In the genomic region with DNA sequence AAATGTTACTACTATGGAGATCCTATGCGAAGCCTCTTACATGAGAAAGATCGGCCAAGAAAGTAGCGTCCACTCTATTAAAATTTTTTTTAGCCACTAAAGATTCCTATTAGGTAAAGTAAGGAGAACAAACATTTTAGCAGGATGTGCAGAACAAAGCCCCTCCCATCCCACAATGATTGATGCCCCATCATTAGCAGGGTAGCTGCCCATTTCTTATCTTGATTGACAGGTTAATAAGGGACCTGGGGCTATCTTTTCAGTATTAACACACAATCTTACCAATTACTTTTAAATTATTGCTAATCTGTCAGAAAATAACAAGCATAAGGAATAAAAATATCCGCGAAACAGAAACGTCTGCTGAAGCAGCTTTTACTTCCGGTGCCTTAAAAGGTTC, we compare ENCODE assay signal across 1 cellular context.
TF ChIP-seq lines count a peak whose summit lies in the region.

No MANE protein-coding gene starts in this region.

TF ChIP-seq in HEK293T, 16 proteins besides CTCF, POLR2A, EP300 and RAD21:
- TF ChIP-seq FOXA1 (IDR thresholded peaks at IDR 0.05), result no peak
- TF ChIP-seq, protein P1, sequence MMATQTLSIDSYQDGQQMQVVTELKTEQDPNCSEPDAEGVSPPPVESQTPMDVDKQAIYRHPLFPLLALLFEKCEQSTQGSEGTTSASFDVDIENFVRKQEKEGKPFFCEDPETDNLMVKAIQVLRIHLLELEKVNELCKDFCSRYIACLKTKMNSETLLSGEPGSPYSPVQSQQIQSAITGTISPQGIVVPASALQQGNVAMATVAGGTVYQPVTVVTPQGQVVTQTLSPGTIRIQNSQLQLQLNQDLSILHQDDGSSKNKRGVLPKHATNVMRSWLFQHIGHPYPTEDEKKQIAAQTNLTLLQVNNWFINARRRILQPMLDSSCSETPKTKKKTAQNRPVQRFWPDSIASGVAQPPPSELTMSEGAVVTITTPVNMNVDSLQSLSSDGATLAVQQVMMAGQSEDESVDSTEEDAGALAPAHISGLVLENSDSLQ (IDR thresholded peaks at IDR 0.05), result peak; percentile 96
